In genomic region chr7:28096713-28097112, GRCh38 we compare ENCODE assay signal across 9 cellular contexts.
DNase-seq lines count a peak whose midpoint lies in the region; ATAC-seq and TF ChIP-seq lines count a peak whose summit lies in the region.
"Had no signal": no experiment of that assay in that cellular context is flagged by ENCODE, and none has a peak within 500 bp of the region (broad histone marks: within the 10 kb centered on the region; RNA-seq: fewer than 3 reads in every experiment).

No MANE protein-coding gene starts in this region.

- no peak overlapping the region for H3K27ac ChIP-seq in mammary epithelial cell (ENCODE audit: insufficient read depth, low read depth, low read length)
- H3K27ac ChIP-seq: BLaER1 had no signal

- H3K9me3 ChIP-seq in mammary epithelial cell (replicated peaks; ENCODE audit: insufficient read depth, low read length), result no peaks in the 10 kb centered on the region
- H3K9me3 ChIP-seq: BLaER1 had no signal

- no peak overlapping the region for H2AFZ ChIP-seq in mammary epithelial cell (ENCODE audit: low read depth, low read length)

- no TSS peak for BruUV-seq in mammary epithelial cell (replicated peaks; lab: Mats Ljungman, UMichigan)

- no peak for ATAC-seq in GM18909 (IDR thresholded peaks at IDR 0.05; ENCODE audit: poor library complexity, unreplicated experiment)

- H4K20me1 ChIP-seq in mammary epithelial cell (ENCODE audit: insufficient read depth, low read length), result no peaks in the 10 kb centered on the region

- in situ Hi-C loops in mammary epithelial cell (cut with MboI; ENCODE audit: low sequenced_read_pairs in 2 of 2), result loop anchor here in 1 of 2 donors (25.0 kb wide), 1 partner anchor 909 kb away; the partner anchor contains the start of gene HOXA11

- H3K9ac ChIP-seq in mammary epithelial cell (ENCODE audit: insufficient read depth, low read length), result no peak overlapping the region
- H3K9ac ChIP-seq: BLaER1 had no signal

- H3K4me1 ChIP-seq in mammary epithelial cell (ENCODE audit: insufficient read depth, low read length), result no peaks in the 10 kb centered on the region
- H3K4me1 ChIP-seq: BLaER1 had no signal

- no peaks in the 10 kb centered on the region for H3K36me3 ChIP-seq in mammary epithelial cell (ENCODE audit: insufficient read depth, low read length)
- H3K36me3 ChIP-seq: BLaER1 had no signal

- CTCF ChIA-PET in mammary epithelial cell (lab: Charles Lee; ENCODE audit: low non-redundant PET), result interaction anchor here (0.6 to 0.8 kb wide), 2 partner anchors 55 to 69 kb away, joined by 3 to 5 read pairs; no protein-coding TSS in a partner anchor

- H3K4me2 ChIP-seq in mammary epithelial cell (ENCODE audit: insufficient read depth, low read depth, low read length), result no peak overlapping the region
- H3K4me2 ChIP-seq: BLaER1 had no signal

- peaks cover 20% of the 10 kb centered on the region for H3K79me2 ChIP-seq in mammary epithelial cell (ENCODE audit: insufficient read depth, low read length)

- dilution Hi-C loops in mammary epithelial cell (cut with HindIII; ENCODE audit: low sequenced_read_pairs), result no loop called here

- TF ChIP-seq CTCF in mammary epithelial cell (conservative IDR thresholded peaks at IDR 0.05 in 1 of 2, IDR thresholded peaks at IDR 0.05 in 1 of 2; ENCODE audit: extremely low read depth in 1 of 2, insufficient read depth in 1 of 2, low read depth in 1 of 2, low read length in 2 of 2), result peak; percentile 80 to 89

- H3K27me3 ChIP-seq in mammary epithelial cell (ENCODE audit: insufficient read depth, low read length), result no peaks in the 10 kb centered on the region
- H3K27me3 ChIP-seq: BLaER1 had no signal

- intact Hi-C loops in mammary epithelial cell (cut with micrococcal nuclease), result loop anchor here (1.0 to 10.0 kb wide), 4 partner anchors 76 to 322 kb away; no protein-coding TSS in a partner anchor

- WGBS in mammary epithelial cell (ENCODE audit: low coverage, missing lambda C conversion rate), result 3% methylated on average over 3 of the region's 3 CpGs

- no peak overlapping the region for H3K4me3 ChIP-seq in mammary epithelial cell (replicated peaks in 1 of 3; ENCODE audit: insufficient read depth in 1 of 3, low read depth in 2 of 3, low read length in 3 of 3)
- H3K4me3 ChIP-seq: BLaER1 had no signal

- DNase-seq in DMS79 treated with DMSO at 0.1 percent for 48 hours (lab: John Stamatoyannopoulos, UW) (peak; percentile 59), DMS79 (lab: John Stamatoyannopoulos, UW) (no peak), Kasumi-1 (lab: John Stamatoyannopoulos, UW) (peak; percentile 74 to 86), SKM-1 treated with dmso at 0.1 percent for 144 hours (lab: John Stamatoyannopoulos, UW; ENCODE audit: unreplicated experiment) (peak; percentile 59), mammary epithelial cell (no peak), iris pigment epithelial cell (ENCODE audit: low read depth) (peak; percentile 63)
- peak; percentile 6 to 25 for DNase-seq in stimulated activated CD4-positive, alpha-beta T cell treated with anti-CD3 and anti-CD28 coated beads, Interleukin-15, amount 100 ng/mL, for 48 hours (ENCODE audit: low read depth in 2 of 2)

Comparison
In these comparisons a context has a peak if more than half of its experiments do, and no peak if none do; other contexts are left out.
1. DNase-seq: peak in DMS79 treated with DMSO at 0.1 percent for 48 hours (single experiment), Kasumi-1 (2 of 2), SKM-1 treated with dmso at 0.1 percent for 144 hours (single experiment), iris pigment epithelial cell (single experiment) and stimulated activated CD4-positive, alpha-beta T cell treated with anti-CD3 and anti-CD28 coated beads, Interleukin-15, amount 100 ng/mL, for 48 hours (2 of 2); none in DMS79 (single experiment) and mammary epithelial cell (single experiment).